In the genomic region with DNA sequence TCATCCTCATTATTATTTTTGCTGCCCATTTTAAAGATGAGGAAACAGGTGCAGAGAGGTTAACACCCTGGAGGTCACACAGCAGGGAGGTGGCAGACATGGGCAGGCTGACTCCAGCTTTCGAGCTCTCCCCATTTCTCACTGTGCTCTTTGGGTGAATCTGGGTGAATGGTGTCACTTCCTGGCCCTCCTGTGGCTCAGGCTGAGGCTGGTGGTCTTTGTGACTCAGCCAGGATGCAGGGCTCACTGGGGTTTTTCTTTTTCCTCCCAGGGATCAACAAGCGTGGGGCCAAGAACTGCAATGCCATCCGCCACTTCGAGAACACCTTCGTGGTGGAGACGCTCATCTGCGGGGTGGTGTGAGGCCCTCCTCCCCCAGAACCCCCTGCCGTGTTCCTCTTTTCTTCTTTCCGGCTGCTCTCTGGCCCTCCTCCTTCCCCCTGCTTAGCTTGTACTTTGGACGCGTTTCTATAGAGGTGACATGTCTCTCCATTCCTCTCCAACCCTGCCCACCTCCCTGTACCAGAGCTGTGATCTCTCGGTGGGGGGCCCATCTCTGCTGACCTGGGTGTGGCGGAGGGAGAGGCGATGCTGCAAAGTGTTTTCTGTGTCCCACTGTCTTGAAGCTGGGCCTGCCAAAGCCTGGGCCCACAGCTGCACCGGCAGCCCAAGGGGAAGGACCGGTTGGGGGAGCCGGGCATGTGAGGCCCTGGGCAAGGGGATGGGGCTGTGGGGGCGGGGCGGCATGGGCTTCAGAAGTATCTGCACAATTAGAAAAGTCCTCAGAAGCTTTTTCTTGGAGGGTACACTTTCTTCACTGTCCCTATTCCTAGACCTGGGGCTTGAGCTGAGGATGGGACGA, we compare ENCODE assay signal across 11 cellular contexts. TPM values are rescaled to one million over a fixed set of nuclear protein-coding genes. Genes with fewer than 3 reads are reported as not detected.
A peak's percentile ranks its signal among the peaks of the same experiment; 100 is the strongest.
DNase-seq lines count a peak whose midpoint lies in the region; ATAC-seq and TF ChIP-seq lines count a peak whose summit lies in the region.
"Had no signal": no experiment of that assay in that cellular context is flagged by ENCODE, and none has a peak within 500 bp of the region (broad histone marks: within the 10 kb centered on the region; RNA-seq: fewer than 3 reads in every experiment).

No MANE protein-coding gene starts in this region.

- no peaks in the 10 kb centered on the region for H3F3A ChIP-seq in SK-N-SH (replicated peaks; ENCODE audit: insufficient read depth)

- no peak overlapping the region for H3K4me3 Mint-ChIP-seq in activated naive CD4-positive, alpha-beta T cell treated with anti-CD3 and anti-CD28 coated beads for 36 hours
- H3K4me3 Mint-ChIP-seq in activated CD8-positive, alpha-beta memory T cell treated with anti-CD3 and anti-CD28 coated beads, Interleukin-2, amount 10 ng/mL, durations not matched to agents 7 days and 5 days = peak overlapping the region; percentile 54

- no peak overlapping the region for H3K9ac ChIP-seq in SK-N-SH

- in situ Hi-C loops in transverse colon (cut with MboI; ENCODE audit: low pct_ligation_motif_present in 1 of 4, low pct_unique_long_range_greater_than_20kb in 1 of 4, low sequenced_read_pairs in 3 of 4) = no loop called here

- H3K27ac ChIP-seq in transverse colon = peak overlapping the region; percentile 83 to 96 (median 92)
- H3K27ac ChIP-seq in SK-N-SH (ENCODE audit: low read depth in 2 of 2, low read length in 1 of 2) = no peak overlapping the region

- H3K36me3 ChIP-seq in transverse colon (peaks cover 0 to 17% (median 0%) of the 10 kb centered on the region in 4 donors), SK-N-SH (replicated peaks in 1 of 2; ENCODE audit: control insufficient read depth in 1 of 2, insufficient read depth in 2 of 2, low read length in 1 of 2) (peaks cover 0 to 42% of the 10 kb centered on the region in 2 experiments)

- no peaks in the 10 kb centered on the region for H3K36me3 Mint-ChIP-seq in activated naive CD4-positive, alpha-beta T cell treated with anti-CD3 and anti-CD28 coated beads for 36 hours (ENCODE audit: low read depth)
- H3K36me3 Mint-ChIP-seq in activated CD8-positive, alpha-beta memory T cell treated with anti-CD3 and anti-CD28 coated beads, Interleukin-2, amount 10 ng/mL, durations not matched to agents 7 days and 5 days = peaks cover 15% of the 10 kb centered on the region

- no peaks in the 10 kb centered on the region for H3K27me3 ChIP-seq in transverse colon
- no peaks in the 10 kb centered on the region for H3K27me3 ChIP-seq in SK-N-SH (ENCODE audit: insufficient read depth)

- H3K9me2 ChIP-seq in SK-N-SH = no peaks in the 10 kb centered on the region

- intact Hi-C loops in activated naive CD4-positive, alpha-beta T cell treated with anti-CD3 and anti-CD28 coated beads for 36 hours (cut with micrococcal nuclease) = no loop called here
- intact Hi-C loops in transverse colon (cut with DNase I; ENCODE audit: low total_unique reads) = no loop called here

- H3K9me3 Mint-ChIP-seq in activated naive CD4-positive, alpha-beta T cell treated with anti-CD3 and anti-CD28 coated beads for 36 hours = no peaks in the 10 kb centered on the region
- no peaks in the 10 kb centered on the region for H3K9me3 Mint-ChIP-seq in activated CD8-positive, alpha-beta memory T cell treated with anti-CD3 and anti-CD28 coated beads, Interleukin-2, amount 10 ng/mL, durations not matched to agents 7 days and 5 days (ENCODE audit: low read depth)

- TF ChIP-seq EP300 in transverse colon (IDR thresholded peaks at IDR 0.05; ENCODE audit: low read depth) (no peak), SK-N-SH (IDR thresholded peaks at IDR 0.05; ENCODE audit: borderline replicate concordance in 1 of 2, low read depth in 1 of 2, low read length in 1 of 2) (no peak)

- 38 to 45% methylated on average over 7 to 20 of the region's 20 CpGs for WGBS in transverse colon (ENCODE audit: low coverage in 1 of 2), 2 donors
- WGBS in SK-N-SH (ENCODE audit: low lambda C conversion rate) = 92% methylated on average over 19 of the region's 20 CpGs

- H3K4me1 Mint-ChIP-seq in activated naive CD4-positive, alpha-beta T cell treated with anti-CD3 and anti-CD28 coated beads for 36 hours (ENCODE audit: low read depth) = peaks cover 28% of the 10 kb centered on the region
- H3K4me1 Mint-ChIP-seq in activated CD8-positive, alpha-beta memory T cell treated with anti-CD3 and anti-CD28 coated beads, Interleukin-2, amount 10 ng/mL, durations not matched to agents 7 days and 5 days = peaks cover 46% of the 10 kb centered on the region

- no peak overlapping the region for H3K4me2 ChIP-seq in SK-N-SH

- H3K4me1 ChIP-seq in transverse colon = peaks cover 29 to 70% (median 58%) of the 10 kb centered on the region in 4 donors
- peaks cover 0 to 9% of the 10 kb centered on the region in 2 experiments; a peak in 1 of 4 replicates for H3K4me1 ChIP-seq in SK-N-SH (ENCODE audit: control insufficient read depth in 1 of 2, insufficient read depth in 2 of 2, low read depth in 1 of 2, low read length in 1 of 2)

- H4K20me1 ChIP-seq in SK-N-SH (ENCODE audit: insufficient read depth) = no peaks in the 10 kb centered on the region

- TF ChIP-seq CTCF in transverse colon (IDR thresholded peaks at IDR 0.05) = no peak
- TF ChIP-seq CTCF in SK-N-SH (IDR thresholded peaks at IDR 0.05) = no peak

- H3K27me3 Mint-ChIP-seq in activated naive CD4-positive, alpha-beta T cell treated with anti-CD3 and anti-CD28 coated beads for 36 hours (ENCODE audit: low read depth) = no peaks in the 10 kb centered on the region
- peaks cover 24% of the 10 kb centered on the region for H3K27me3 Mint-ChIP-seq in activated CD8-positive, alpha-beta memory T cell treated with anti-CD3 and anti-CD28 coated beads, Interleukin-2, amount 10 ng/mL, durations not matched to agents 7 days and 5 days

- no peak overlapping the region for H2AFZ ChIP-seq in SK-N-SH (ENCODE audit: low read depth)

- no peak for TF ChIP-seq POLR2A in transverse colon (IDR thresholded peaks at IDR 0.05)

- POLR2A ChIA-PET in SK-N-SH (lab: Yijun Ruan, JAX) = no interaction called here

- no peak for TF ChIP-seq RAD21 in SK-N-SH (IDR thresholded peaks at IDR 0.05; ENCODE audit: low read length)

- CTCF ChIA-PET in activated naive CD4-positive, alpha-beta T cell treated with anti-CD3 and anti-CD28 coated beads for 36 hours (lab: Charles Lee) = interaction anchor here (0.5 to 1.4 kb wide), 5 partner anchors 13 to 110 kb away, joined by 3 to 7 read pairs (median 3); no protein-coding TSS in a partner anchor
- CTCF ChIA-PET in activated CD8-positive, alpha-beta memory T cell treated with anti-CD3 and anti-CD28 coated beads, Interleukin-2, amount 10 ng/mL, durations not matched to agents 7 days and 5 days (lab: Charles Lee) = interaction anchor here (0.7 to 3.3 kb wide), 18 partner anchors 8 to 175 kb away, joined by 3 to 20 read pairs (median 5); a partner anchor contains a TSS
- CTCF ChIA-PET in SK-N-SH (lab: Yijun Ruan, JAX) = interaction anchor here (0.7 to 2.2 kb wide), 5 partner anchors 8 to 36 kb away, joined by 3 to 11 read pairs (median 8); a partner anchor contains a TSS

- H3K4me3 ChIP-seq in transverse colon (no peak overlapping the region), SK-N-SH (ENCODE audit: low read depth in 2 of 2, low read length in 1 of 2) (no peak overlapping the region)

- no peaks in the 10 kb centered on the region for H3K9me3 ChIP-seq in transverse colon
- H3K9me3 ChIP-seq in SK-N-SH = no peaks in the 10 kb centered on the region

- no peaks in the 10 kb centered on the region for H3K79me2 ChIP-seq in SK-N-SH (ENCODE audit: insufficient read depth)

- DNase-seq in activated naive CD4-positive, alpha-beta T cell treated with anti-CD3 and anti-CD28 coated beads for 36 hours = peak; percentile 62
- no peak for DNase-seq in activated naive CD4-positive, alpha-beta T cell treated with anti-CD3 and anti-CD28 coated beads, Interleukin-2, amount 50 U/mL, for 16 hours
- DNase-seq in activated CD8-positive, alpha-beta memory T cell treated with anti-CD3 and anti-CD28 coated beads, Interleukin-2, amount 10 ng/mL, durations not matched to agents 7 days and 5 days = peak; percentile 89
- DNase-seq in mesenteric fat pad (ENCODE audit: low spot score) = peak; percentile 85
- peak; percentile 31 for DNase-seq in transverse colon
- no peak for DNase-seq in SK-N-SH
- DNase-seq in NCI-H2029 (lab: John Stamatoyannopoulos, UW) = no peak
- DNase-seq: NCI-H1436 had no signal

- peak; percentile 93 for ATAC-seq in activated CD8-positive, alpha-beta memory T cell treated with anti-CD3 and anti-CD28 coated beads, Interleukin-2, amount 10 ng/mL, durations not matched to agents 7 days and 5 days
- no peak for ATAC-seq in HG02798 (IDR thresholded peaks at IDR 0.05; ENCODE audit: poor library complexity, unreplicated experiment)

- H3K27ac Mint-ChIP-seq in activated naive CD4-positive, alpha-beta T cell treated with anti-CD3 and anti-CD28 coated beads for 36 hours = peak overlapping the region; percentile 18
- peak overlapping the region; percentile 92 for H3K27ac Mint-ChIP-seq in activated CD8-positive, alpha-beta memory T cell treated with anti-CD3 and anti-CD28 coated beads, Interleukin-2, amount 10 ng/mL, durations not matched to agents 7 days and 5 days

TF ChIP-seq in SK-N-SH, 30 proteins besides CTCF, POLR2A, EP300 and RAD21 (continues in another document):
- TF ChIP-seq FOXJ3 (CRISPR knock-in tag; IDR thresholded peaks at IDR 0.05) = no peak

RNA-seq across cellular contexts. Expression of a gene that starts 13.2 kb away (rescaled TPM):
- 10 to 100 TPM; 13.0 to 13.6 TPM for total RNA-seq in activated naive CD4-positive, alpha-beta T cell treated with anti-CD3 and anti-CD28 coated beads for 36 hours
- 100 to 1,000 TPM in 1 of 2 experiments, 10 to 100 TPM in 1; 65.1 to 115 TPM for total RNA-seq in activated CD8-positive, alpha-beta memory T cell treated with anti-CD3 and anti-CD28 coated beads, Interleukin-2, amount 10 ng/mL, durations not matched to agents 7 days and 5 days
- total RNA-seq in mesenteric fat pad = 27.1 TPM
- 1,000 to 10,000 TPM in 3 of 4 donors, 100 to 1,000 TPM in 1; 911 to 2,535 (median 1,776) TPM for total RNA-seq in transverse colon
- 288 and 290 TPM in 2 replicates for polyA plus RNA-seq in SK-N-SH (2012; rRNA removed)
- 120 and 202 TPM in 2 replicates for polyA plus RNA-seq in SK-N-SH (2012; cell fraction: cytosol; rRNA removed)
- 97.8 and 154 TPM in 2 replicates for polyA plus RNA-seq in SK-N-SH (2012; cell fraction: nucleus; rRNA removed)

RNA-seq across cellular contexts. Expression of a gene that starts 47.1 kb away (rescaled TPM):
- under 1 TPM; 0.35 to 0.43 TPM for total RNA-seq in activated naive CD4-positive, alpha-beta T cell treated with anti-CD3 and anti-CD28 coated beads for 36 hours
- 10 to 100 TPM; 42.1 to 58.8 TPM for total RNA-seq in activated CD8-positive, alpha-beta memory T cell treated with anti-CD3 and anti-CD28 coated beads, Interleukin-2, amount 10 ng/mL, durations not matched to agents 7 days and 5 days
- 0.22 TPM for total RNA-seq in mesenteric fat pad
- 10 to 100 TPM in 1 of 4 donors, 1 to 10 TPM in 2, under 1 TPM in 1; 0.40 to 16.1 (median 2.0) TPM for total RNA-seq in transverse colon
- polyA plus RNA-seq in SK-N-SH (2012; rRNA removed) = not detected in 2 replicates
- polyA plus RNA-seq in SK-N-SH (2012; cell fraction: cytosol; rRNA removed) = not detected in 2 replicates
- polyA plus RNA-seq in SK-N-SH (2012; cell fraction: nucleus; rRNA removed) = 0.02 and 0.04 TPM in 2 replicates
- total RNA-seq: cerebellum, pulmonary artery endothelial cell had no signal

Comparison
In these comparisons a context has a peak if more than half of its experiments do, and no peak if none do; other contexts are left out.
1. DNase-seq: peak in activated naive CD4-positive, alpha-beta T cell treated with anti-CD3 and anti-CD28 coated beads for 36 hours (single experiment), activated CD8-positive, alpha-beta memory T cell treated with anti-CD3 and anti-CD28 coated beads, Interleukin-2, amount 10 ng/mL, durations not matched to agents 7 days and 5 days (single experiment), mesenteric fat pad (single experiment) and transverse colon (single experiment); none in activated naive CD4-positive, alpha-beta T cell treated with anti-CD3 and anti-CD28 coated beads, Interleukin-2, amount 50 U/mL, for 16 hours (single experiment), SK-N-SH (single experiment) and NCI-H2029 (single experiment).
2. H3K27ac ChIP-seq: peak in transverse colon (4 of 4); none in SK-N-SH (0 of 2).
3. RNA of a gene that starts 13.2 kb away (total RNA-seq): 911 to 2,535 TPM in transverse colon; 65.1 to 115 TPM in activated CD8-positive, alpha-beta memory T cell treated with anti-CD3 and anti-CD28 coated beads, Interleukin-2, amount 10 ng/mL, durations not matched to agents 7 days and 5 days, 27.1 TPM in mesenteric fat pad (single experiment) and 13.0 to 13.6 TPM in activated naive CD4-positive, alpha-beta T cell treated with anti-CD3 and anti-CD28 coated beads for 36 hours; every median in the first group is over 4 times any median in the second.